Comparison of ENCODE assay signal across 8 cellular contexts in the genomic region with DNA sequence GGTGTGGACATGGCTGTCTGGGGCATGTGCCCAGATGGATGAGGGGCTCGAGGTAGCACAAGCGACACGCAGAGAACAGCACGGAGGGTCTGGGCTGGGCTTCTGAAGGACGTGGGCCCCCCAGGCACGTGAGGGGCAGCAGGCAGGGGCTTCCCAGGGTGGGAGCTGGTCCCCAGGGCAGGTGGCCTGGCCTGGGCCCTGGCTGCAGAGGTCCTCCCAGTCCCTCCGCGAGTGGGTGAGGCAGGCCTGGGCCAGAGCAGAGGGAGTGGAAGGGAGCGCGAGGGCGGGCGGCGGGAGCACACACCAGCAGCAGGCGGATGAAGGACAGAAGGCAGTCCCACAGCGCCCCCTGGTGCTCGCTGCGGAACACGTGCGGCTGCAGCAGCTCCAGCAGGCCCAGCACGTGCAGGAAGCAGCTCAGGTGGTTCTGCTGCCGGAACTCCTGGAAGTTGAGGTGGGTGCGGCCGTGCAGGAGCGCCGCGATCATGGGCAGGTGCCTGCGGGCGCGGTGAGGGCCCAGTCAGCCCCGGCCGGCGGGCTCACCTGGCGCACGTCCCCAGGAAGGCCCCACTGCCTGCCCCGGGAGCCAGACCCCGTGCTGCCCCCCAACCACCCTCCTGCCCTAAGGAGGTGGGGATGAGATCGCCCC. TPM values are rescaled to one million over a fixed set of nuclear protein-coding genes. Genes with fewer than 3 reads are reported as not detected.
A peak's percentile ranks its signal among the peaks of the same experiment; 100 is the strongest.
DNase-seq lines count a peak whose midpoint lies in the region; ATAC-seq and TF ChIP-seq lines count a peak whose summit lies in the region.

No MANE protein-coding gene starts in this region.

- H3K36me3 Mint-ChIP-seq in activated T-cell treated with anti-CD3 and anti-CD28 coated beads, Interleukin-2, amount 50 U/mL, for 4 hours (ENCODE audit: insufficient read depth), result peaks cover 3% of the 10 kb centered on the region
- peaks cover 0 to 10% (median 0%) of the 10 kb centered on the region in 3 donors for H3K36me3 Mint-ChIP-seq in naive thymus-derived CD8-positive, alpha-beta T cell
- H3K36me3 Mint-ChIP-seq in stimulated activated effector memory CD8-positive, alpha-beta T cell treated with anti-CD3 and anti-CD28 coated beads, Interleukin-12 subunit alpha, Interleukin-12 subunit beta, amount 100 ng/mL, for 72 hours, result peaks cover 20% of the 10 kb centered on the region

- TF ChIP-seq POLR2A in Peyer's patch (IDR thresholded peaks at IDR 0.05) (no peak), esophagus muscularis mucosa (IDR thresholded peaks at IDR 0.05; ENCODE audit: low read depth) (no peak)

- peak overlapping the region in 1 of 4 donors; percentile 15 for H3K27ac ChIP-seq in Peyer's patch
- no peak overlapping the region for H3K27ac ChIP-seq in esophagus muscularis mucosa (replicated peaks in 1 of 4)

- TF ChIP-seq CTCF in GM10266 (IDR thresholded peaks at IDR 0.05; ENCODE audit: control insufficient read depth, insufficient read depth, low read depth, missing control alignments), result peak; percentile 97
- peak; percentile 77 to 98 (median 94) for TF ChIP-seq CTCF in Peyer's patch (IDR thresholded peaks at IDR 0.05)
- peak; percentile 87 to 94 (median 87) for TF ChIP-seq CTCF in esophagus muscularis mucosa (IDR thresholded peaks at IDR 0.05)

- no peaks in the 10 kb centered on the region for H3K9me3 Mint-ChIP-seq in activated T-cell treated with anti-CD3 and anti-CD28 coated beads, Interleukin-2, amount 50 U/mL, for 4 hours
- no peaks in the 10 kb centered on the region for H3K9me3 Mint-ChIP-seq in naive thymus-derived CD8-positive, alpha-beta T cell
- H3K9me3 Mint-ChIP-seq in stimulated activated effector memory CD8-positive, alpha-beta T cell treated with anti-CD3 and anti-CD28 coated beads, Interleukin-12 subunit alpha, Interleukin-12 subunit beta, amount 100 ng/mL, for 72 hours, result no peaks in the 10 kb centered on the region

- H3K4me3 Mint-ChIP-seq in activated T-cell treated with anti-CD3 and anti-CD28 coated beads, Interleukin-2, amount 50 U/mL, for 4 hours, result no peak overlapping the region
- H3K4me3 Mint-ChIP-seq in naive thymus-derived CD8-positive, alpha-beta T cell, result no peak overlapping the region
- no peak overlapping the region for H3K4me3 Mint-ChIP-seq in stimulated activated effector memory CD8-positive, alpha-beta T cell treated with anti-CD3 and anti-CD28 coated beads, Interleukin-12 subunit alpha, Interleukin-12 subunit beta, amount 100 ng/mL, for 72 hours

- DNase-seq in GM10266 (ENCODE audit: extremely low spot score), result peak; percentile 95
- peak; percentile 82 for DNase-seq in LoVo (ENCODE audit: low spot score)
- peak; percentile 70 to 95 (median 95) for DNase-seq in Peyer's patch
- DNase-seq in activated T-cell treated with anti-CD3 and anti-CD28 coated beads, Interleukin-2, amount 50 U/mL, for 4 hours, result peak; percentile 84
- peak; percentile 96 for DNase-seq in esophagus muscularis mucosa (ENCODE audit: extremely low spot score)
- DNase-seq in naive thymus-derived CD8-positive, alpha-beta T cell, result peak; percentile 73 to 92 (median 84)
- DNase-seq in stimulated activated effector memory CD8-positive, alpha-beta T cell treated with anti-CD3 and anti-CD28 coated beads, Interleukin-12 subunit alpha, Interleukin-12 subunit beta, amount 100 ng/mL, for 72 hours (ENCODE audit: low spot score in 2 of 2), result peak; percentile 76 to 87

- peak overlapping the region in 3 of 10 donors; percentile 28 to 57 (median 40) for H3K27ac Mint-ChIP-seq in naive thymus-derived CD8-positive, alpha-beta T cell
- no peak overlapping the region for H3K27ac Mint-ChIP-seq in stimulated activated effector memory CD8-positive, alpha-beta T cell treated with anti-CD3 and anti-CD28 coated beads, Interleukin-12 subunit alpha, Interleukin-12 subunit beta, amount 100 ng/mL, for 72 hours

- no peaks in the 10 kb centered on the region for H3K27me3 Mint-ChIP-seq in activated T-cell treated with anti-CD3 and anti-CD28 coated beads, Interleukin-2, amount 50 U/mL, for 4 hours (ENCODE audit: low read depth)
- H3K27me3 Mint-ChIP-seq in naive thymus-derived CD8-positive, alpha-beta T cell, result no peaks in the 10 kb centered on the region

- H3K4me3 ChIP-seq in Peyer's patch, result no peak overlapping the region
- no peak overlapping the region for H3K4me3 ChIP-seq in esophagus muscularis mucosa

- POLR2A ChIA-PET in naive thymus-derived CD8-positive, alpha-beta T cell (lab: Charles Lee), result interaction anchor here (0.6 to 1.1 kb wide), 3 partner anchors 13 to 56 kb away, joined by 3 to 5 read pairs (median 4); no protein-coding TSS in a partner anchor

- peak; percentile 86 to 92 for ATAC-seq in activated T-cell treated with anti-CD3 and anti-CD28 coated beads, Interleukin-2, amount 50 U/mL, for 4 hours
- ATAC-seq in naive thymus-derived CD8-positive, alpha-beta T cell, result peak; percentile 94 to 95
- ATAC-seq in stimulated activated effector memory CD8-positive, alpha-beta T cell treated with anti-CD3 and anti-CD28 coated beads, Interleukin-12 subunit alpha, Interleukin-12 subunit beta, amount 100 ng/mL, for 72 hours, result peak; percentile 69
- no peak for ATAC-seq in GM18520 (IDR thresholded peaks at IDR 0.05; ENCODE audit: unreplicated experiment)

- peaks cover 6% of the 10 kb centered on the region for H3K4me1 Mint-ChIP-seq in activated T-cell treated with anti-CD3 and anti-CD28 coated beads, Interleukin-2, amount 50 U/mL, for 4 hours (ENCODE audit: low read depth)
- H3K4me1 Mint-ChIP-seq in naive thymus-derived CD8-positive, alpha-beta T cell, result peaks cover 3 to 14% (median 8%) of the 10 kb centered on the region in 4 donors
- no peaks in the 10 kb centered on the region for H3K4me1 Mint-ChIP-seq in stimulated activated effector memory CD8-positive, alpha-beta T cell treated with anti-CD3 and anti-CD28 coated beads, Interleukin-12 subunit alpha, Interleukin-12 subunit beta, amount 100 ng/mL, for 72 hours

- TF ChIP-seq EP300 in esophagus muscularis mucosa (IDR thresholded peaks at IDR 0.05), result no peak

- WGBS in esophagus muscularis mucosa, result 50% methylated on average over 2 of the region's 37 CpGs

- intact Hi-C loops in esophagus muscularis mucosa (cut with DNase I), result loop anchor here (1.0 to 2.0 kb wide), 2 partner anchors 41 to 249 kb away; no protein-coding TSS in a partner anchor

- H3K27me3 ChIP-seq in Peyer's patch, result no peaks in the 10 kb centered on the region
- H3K27me3 ChIP-seq in esophagus muscularis mucosa, result no peaks in the 10 kb centered on the region

- no peaks in the 10 kb centered on the region for H3K9me3 ChIP-seq in Peyer's patch
- H3K9me3 ChIP-seq in esophagus muscularis mucosa, result no peaks in the 10 kb centered on the region

- peaks cover 0 to 7% (median 0%) of the 10 kb centered on the region in 4 donors for H3K4me1 ChIP-seq in Peyer's patch
- H3K4me1 ChIP-seq in esophagus muscularis mucosa, result peaks cover 6 to 13% (median 12%) of the 10 kb centered on the region in 4 donors

- H3K36me3 ChIP-seq in Peyer's patch (peaks cover 0 to 87% (median 0%) of the 10 kb centered on the region in 3 donors), esophagus muscularis mucosa (peaks cover 57 to 100% (median 97%) of the 10 kb centered on the region in 4 donors)

RNA-seq across cellular contexts. Expression of a gene that starts 14.7 kb away (rescaled TPM):
- total RNA-seq in Peyer's patch (100 to 1,000 TPM; 111 to 272 (median 209) TPM), esophagus muscularis mucosa (10 to 100 TPM in 3 of 4 donors, 1 to 10 TPM in 1; 9.1 to 18.3 (median 14.6) TPM)
- 1 to 10 TPM; 1.3 to 2.7 (median 1.4) TPM for total RNA-seq in activated T-cell treated with anti-CD3 and anti-CD28 coated beads, Interleukin-2, amount 50 U/mL, for 4 hours
- total RNA-seq in naive thymus-derived CD8-positive, alpha-beta T cell, result 1 to 10 TPM; 3.5 to 4.6 TPM
- polyA plus RNA-seq in naive thymus-derived CD8-positive, alpha-beta T cell, result 1 to 10 TPM in 1 of 3 donors, under 1 TPM in 1, not detected in 1; 0.85 to 1.5 TPM

RNA-seq across cellular contexts. Expression of a gene that starts 30.2 kb away (rescaled TPM):
- total RNA-seq in Peyer's patch (100 to 1,000 TPM in 2 of 4 donors, 10 to 100 TPM in 2; 84.4 to 192 (median 108) TPM), esophagus muscularis mucosa (10 to 100 TPM; 33.1 to 80.3 (median 48.0) TPM)
- total RNA-seq in activated T-cell treated with anti-CD3 and anti-CD28 coated beads, Interleukin-2, amount 50 U/mL, for 4 hours, result 100 to 1,000 TPM; 110 to 126 (median 119) TPM
- 100 to 1,000 TPM; 129 to 136 TPM for total RNA-seq in naive thymus-derived CD8-positive, alpha-beta T cell
- polyA plus RNA-seq in naive thymus-derived CD8-positive, alpha-beta T cell, result 10 to 100 TPM in 2 of 3 donors, 1 to 10 TPM in 1; 9.1 to 24.6 (median 18.5) TPM

RNA-seq across cellular contexts. Expression of a gene that starts 56.5 kb away (rescaled TPM):
- total RNA-seq in Peyer's patch (10 to 100 TPM; 32.9 to 80.2 (median 55.0) TPM), esophagus muscularis mucosa (100 to 1,000 TPM in 1 of 4 donors, 10 to 100 TPM in 3; 61.5 to 104 (median 83.0) TPM)
- 10 to 100 TPM; 77.6 to 79.5 (median 78.2) TPM for total RNA-seq in activated T-cell treated with anti-CD3 and anti-CD28 coated beads, Interleukin-2, amount 50 U/mL, for 4 hours
- 10 to 100 TPM; 55.1 to 56.1 TPM for total RNA-seq in naive thymus-derived CD8-positive, alpha-beta T cell
- under 1 TPM; 0.33 to 0.56 (median 0.46) TPM for polyA plus RNA-seq in naive thymus-derived CD8-positive, alpha-beta T cell

Comparison
In these comparisons a context has a peak if more than half of its experiments do, and no peak if none do; other contexts are left out.
1. RNA of a gene that starts 14.7 kb away (total RNA-seq): 111 to 272 TPM in Peyer's patch; 9.1 to 18.3 TPM in esophagus muscularis mucosa, 3.5 to 4.6 TPM in naive thymus-derived CD8-positive, alpha-beta T cell and 1.3 to 2.7 TPM in activated T-cell treated with anti-CD3 and anti-CD28 coated beads, Interleukin-2, amount 50 U/mL, for 4 hours; every median in the first group is over 4 times any median in the second.
2. Peak in every context shown above with its lines, with median percentiles within 50 percentile points of each other: DNase-seq and CTCF ChIP-seq.